In the genomic region with DNA sequence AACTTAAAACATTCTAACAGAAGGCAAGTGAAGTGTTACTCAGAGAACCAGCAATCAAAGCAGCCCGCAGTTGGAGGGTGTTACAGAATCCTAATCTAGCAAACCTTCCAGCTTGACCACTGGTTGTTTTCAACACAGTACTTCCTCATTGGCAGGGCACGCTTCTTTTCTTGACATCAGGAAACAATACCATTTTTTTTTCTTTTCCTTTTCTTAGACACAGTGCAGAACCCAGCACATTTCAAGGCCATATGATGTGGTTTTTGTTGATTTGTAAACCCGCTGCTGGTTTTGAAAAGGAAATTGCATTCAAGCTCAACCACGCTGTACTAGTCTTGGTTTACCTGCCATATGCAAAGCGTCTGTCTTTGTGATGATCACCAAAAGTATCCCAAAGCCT, we compare ENCODE assay signal across 1 cellular context.
TF ChIP-seq lines count a peak whose summit lies in the region.

No MANE protein-coding gene starts in this region.

TF ChIP-seq in SK-N-SH, 30 proteins besides CTCF, POLR2A, EP300 and RAD21 (continued from another document):
- TF ChIP-seq, protein P1, sequence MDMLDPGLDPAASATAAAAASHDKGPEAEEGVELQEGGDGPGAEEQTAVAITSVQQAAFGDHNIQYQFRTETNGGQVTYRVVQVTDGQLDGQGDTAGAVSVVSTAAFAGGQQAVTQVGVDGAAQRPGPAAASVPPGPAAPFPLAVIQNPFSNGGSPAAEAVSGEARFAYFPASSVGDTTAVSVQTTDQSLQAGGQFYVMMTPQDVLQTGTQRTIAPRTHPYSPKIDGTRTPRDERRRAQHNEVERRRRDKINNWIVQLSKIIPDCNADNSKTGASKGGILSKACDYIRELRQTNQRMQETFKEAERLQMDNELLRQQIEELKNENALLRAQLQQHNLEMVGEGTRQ (IDR thresholded peaks at IDR 0.05; ENCODE audit: borderline replicate concordance, low read depth, low read length): no peak
- TF ChIP-seq RXRA (IDR thresholded peaks at IDR 0.05; ENCODE audit: borderline replicate concordance, low read depth): no peak
